In the genomic region with DNA sequence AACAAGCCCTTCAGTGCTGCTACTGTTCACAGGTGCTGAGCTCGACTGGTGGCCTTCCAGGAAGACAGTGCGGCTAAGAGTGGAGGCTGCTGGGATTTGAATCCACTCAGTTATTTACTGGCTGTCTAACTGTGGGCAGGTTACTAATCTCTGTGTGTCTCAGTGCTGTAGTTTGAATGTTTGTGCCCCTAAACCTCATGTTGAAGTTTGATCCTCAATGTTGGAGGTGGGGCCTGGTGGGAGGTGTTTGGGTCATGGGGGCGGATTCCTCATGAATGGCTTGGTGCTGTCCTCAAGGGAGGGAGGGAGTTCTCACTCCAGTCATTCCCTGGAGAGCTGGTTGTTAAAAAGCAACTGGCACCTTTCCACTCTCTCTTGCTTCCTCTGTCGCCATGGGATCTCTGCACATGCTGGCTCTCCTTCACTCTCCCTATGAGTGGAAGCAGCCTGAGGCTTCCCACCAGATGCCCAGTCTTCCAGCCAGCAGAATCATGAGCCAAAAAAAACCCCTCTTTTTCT, we compare ENCODE assay signal across 1 cellular context.
TF ChIP-seq lines count a peak whose summit lies in the region.

No MANE protein-coding gene starts in this region.

TF ChIP-seq in HepG2, 621 proteins besides CTCF, POLR2A, EP300 and RAD21 (continued from another document):
- TF ChIP-seq, protein P1, sequence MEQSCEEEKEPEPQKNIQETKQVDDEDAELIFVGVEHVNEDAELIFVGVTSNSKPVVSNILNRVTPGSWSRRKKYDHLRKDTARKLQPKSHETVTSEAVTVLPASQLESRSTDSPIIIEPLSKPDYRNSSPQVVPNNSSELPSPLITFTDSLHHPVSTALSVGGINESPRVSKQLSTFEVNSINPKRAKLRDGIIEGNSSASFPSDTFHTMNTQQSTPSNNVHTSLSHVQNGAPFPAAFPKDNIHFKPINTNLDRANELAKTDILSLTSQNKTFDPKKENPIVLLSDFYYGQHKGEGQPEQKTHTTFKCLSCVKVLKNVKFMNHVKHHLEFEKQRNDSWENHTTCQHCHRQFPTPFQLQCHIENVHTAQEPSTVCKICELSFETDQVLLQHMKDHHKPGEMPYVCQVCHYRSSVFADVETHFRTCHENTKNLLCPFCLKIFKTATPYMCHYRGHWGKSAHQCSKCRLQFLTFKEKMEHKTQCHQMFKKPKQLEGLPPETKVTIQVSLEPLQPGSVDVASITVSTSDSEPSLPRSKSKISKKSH (CRISPR knock-in tag; IDR thresholded peaks at IDR 0.05; ENCODE audit: borderline replicate concordance) = no peak
- TF ChIP-seq NFIC (IDR thresholded peaks at IDR 0.05; ENCODE audit: low read length) (no peak), GATAD2A (CRISPR knock-in tag; IDR thresholded peaks at IDR 0.05) (no peak), POLR2G (IDR thresholded peaks at IDR 0.05; ENCODE audit: low read depth, low read length) (no peak), TBX3 (IDR thresholded peaks at IDR 0.05; ENCODE audit: borderline replicate concordance) (no peak), ZEB1 (IDR thresholded peaks at IDR 0.05; ENCODE audit: insufficient replicate concordance, low read depth) (no peak), DMAP1 (CRISPR knock-in tag; IDR thresholded peaks at IDR 0.05) (0 out of 2 replicates have a peak, but pooled peaks have one; percentile 18), ZSCAN29 (CRISPR knock-in tag; conservative IDR thresholded peaks at IDR 0.05) (no peak), HNRNPH1 (optimal IDR thresholded peaks at IDR 0.05; ENCODE audit: low read depth, low read length) (no peak), NKX3-1 (CRISPR knock-in tag; IDR thresholded peaks at IDR 0.05) (no peak), ZNF124 (CRISPR knock-in tag; IDR thresholded peaks at IDR 0.05) (no peak), POLR2AphosphoS2 (IDR thresholded peaks at IDR 0.05; ENCODE audit: low read depth, low read length) (no peak), CBX5 (CRISPR knock-in tag; IDR thresholded peaks at IDR 0.05; ENCODE audit: borderline replicate concordance) (no peak), BRCA1 (CRISPR knock-in tag; IDR thresholded peaks at IDR 0.05) (no peak), KLF6 (CRISPR knock-in tag; IDR thresholded peaks at IDR 0.05) (no peak), ZNF335 (CRISPR knock-in tag; IDR thresholded peaks at IDR 0.05) (no peak), AGO2 (optimal IDR thresholded peaks at IDR 0.05; ENCODE audit: low read depth, low read length) (no peak), TRIM24 (CRISPR knock-in tag; IDR thresholded peaks at IDR 0.05) (no peak), HHEX (CRISPR knock-in tag; IDR thresholded peaks at IDR 0.05) (no peak), ZBTB3 (CRISPR knock-in tag; IDR thresholded peaks at IDR 0.05; ENCODE audit: borderline replicate concordance, low read depth) (no peak), TAF15 (IDR thresholded peaks at IDR 0.05; ENCODE audit: low read depth, low read length, poor library complexity, severe bottlenecking) (no peak), RBAK (CRISPR knock-in tag; IDR thresholded peaks at IDR 0.05) (no peak), TP53 (CRISPR knock-in tag; conservative IDR thresholded peaks at IDR 0.05) (no peak), FOXA1 (IDR thresholded peaks at IDR 0.05) (no peak), FOXA1 (CRISPR knock-in tag; IDR thresholded peaks at IDR 0.05) (no peak), KDM5A (IDR thresholded peaks at IDR 0.05; ENCODE audit: borderline replicate concordance, low read length) (no peak), MXI1 (IDR thresholded peaks at IDR 0.05; ENCODE audit: borderline replicate concordance, low read depth, low read length) (no peak), JUND (CRISPR knock-in tag; IDR thresholded peaks at IDR 0.05) (no peak), ZNF256 (CRISPR knock-in tag; conservative IDR thresholded peaks at IDR 0.05) (no peak), MED1 (CRISPR knock-in tag; IDR thresholded peaks at IDR 0.05) (peak; percentile 33; the same call in 1 of the 2 replicates), ADNP (CRISPR knock-in tag; IDR thresholded peaks at IDR 0.05) (no peak), RFX3 (CRISPR knock-in tag; IDR thresholded peaks at IDR 0.05) (no peak), ZZZ3 (CRISPR knock-in tag; IDR thresholded peaks at IDR 0.05; ENCODE audit: borderline replicate concordance) (no peak)
- TF ChIP-seq, protein P2, sequence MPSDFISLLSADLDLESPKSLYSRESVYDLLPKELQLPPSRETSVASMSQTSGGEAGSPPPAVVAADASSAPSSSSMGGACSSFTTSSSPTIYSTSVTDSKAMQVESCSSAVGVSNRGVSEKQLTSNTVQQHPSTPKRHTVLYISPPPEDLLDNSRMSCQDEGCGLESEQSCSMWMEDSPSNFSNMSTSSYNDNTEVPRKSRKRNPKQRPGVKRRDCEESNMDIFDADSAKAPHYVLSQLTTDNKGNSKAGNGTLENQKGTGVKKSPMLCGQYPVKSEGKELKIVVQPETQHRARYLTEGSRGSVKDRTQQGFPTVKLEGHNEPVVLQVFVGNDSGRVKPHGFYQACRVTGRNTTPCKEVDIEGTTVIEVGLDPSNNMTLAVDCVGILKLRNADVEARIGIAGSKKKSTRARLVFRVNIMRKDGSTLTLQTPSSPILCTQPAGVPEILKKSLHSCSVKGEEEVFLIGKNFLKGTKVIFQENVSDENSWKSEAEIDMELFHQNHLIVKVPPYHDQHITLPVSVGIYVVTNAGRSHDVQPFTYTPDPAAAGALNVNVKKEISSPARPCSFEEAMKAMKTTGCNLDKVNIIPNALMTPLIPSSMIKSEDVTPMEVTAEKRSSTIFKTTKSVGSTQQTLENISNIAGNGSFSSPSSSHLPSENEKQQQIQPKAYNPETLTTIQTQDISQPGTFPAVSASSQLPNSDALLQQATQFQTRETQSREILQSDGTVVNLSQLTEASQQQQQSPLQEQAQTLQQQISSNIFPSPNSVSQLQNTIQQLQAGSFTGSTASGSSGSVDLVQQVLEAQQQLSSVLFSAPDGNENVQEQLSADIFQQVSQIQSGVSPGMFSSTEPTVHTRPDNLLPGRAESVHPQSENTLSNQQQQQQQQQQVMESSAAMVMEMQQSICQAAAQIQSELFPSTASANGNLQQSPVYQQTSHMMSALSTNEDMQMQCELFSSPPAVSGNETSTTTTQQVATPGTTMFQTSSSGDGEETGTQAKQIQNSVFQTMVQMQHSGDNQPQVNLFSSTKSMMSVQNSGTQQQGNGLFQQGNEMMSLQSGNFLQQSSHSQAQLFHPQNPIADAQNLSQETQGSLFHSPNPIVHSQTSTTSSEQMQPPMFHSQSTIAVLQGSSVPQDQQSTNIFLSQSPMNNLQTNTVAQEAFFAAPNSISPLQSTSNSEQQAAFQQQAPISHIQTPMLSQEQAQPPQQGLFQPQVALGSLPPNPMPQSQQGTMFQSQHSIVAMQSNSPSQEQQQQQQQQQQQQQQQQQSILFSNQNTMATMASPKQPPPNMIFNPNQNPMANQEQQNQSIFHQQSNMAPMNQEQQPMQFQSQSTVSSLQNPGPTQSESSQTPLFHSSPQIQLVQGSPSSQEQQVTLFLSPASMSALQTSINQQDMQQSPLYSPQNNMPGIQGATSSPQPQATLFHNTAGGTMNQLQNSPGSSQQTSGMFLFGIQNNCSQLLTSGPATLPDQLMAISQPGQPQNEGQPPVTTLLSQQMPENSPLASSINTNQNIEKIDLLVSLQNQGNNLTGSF (CRISPR knock-in tag; IDR thresholded peaks at IDR 0.05) = no peak
- TF ChIP-seq, protein P3, sequence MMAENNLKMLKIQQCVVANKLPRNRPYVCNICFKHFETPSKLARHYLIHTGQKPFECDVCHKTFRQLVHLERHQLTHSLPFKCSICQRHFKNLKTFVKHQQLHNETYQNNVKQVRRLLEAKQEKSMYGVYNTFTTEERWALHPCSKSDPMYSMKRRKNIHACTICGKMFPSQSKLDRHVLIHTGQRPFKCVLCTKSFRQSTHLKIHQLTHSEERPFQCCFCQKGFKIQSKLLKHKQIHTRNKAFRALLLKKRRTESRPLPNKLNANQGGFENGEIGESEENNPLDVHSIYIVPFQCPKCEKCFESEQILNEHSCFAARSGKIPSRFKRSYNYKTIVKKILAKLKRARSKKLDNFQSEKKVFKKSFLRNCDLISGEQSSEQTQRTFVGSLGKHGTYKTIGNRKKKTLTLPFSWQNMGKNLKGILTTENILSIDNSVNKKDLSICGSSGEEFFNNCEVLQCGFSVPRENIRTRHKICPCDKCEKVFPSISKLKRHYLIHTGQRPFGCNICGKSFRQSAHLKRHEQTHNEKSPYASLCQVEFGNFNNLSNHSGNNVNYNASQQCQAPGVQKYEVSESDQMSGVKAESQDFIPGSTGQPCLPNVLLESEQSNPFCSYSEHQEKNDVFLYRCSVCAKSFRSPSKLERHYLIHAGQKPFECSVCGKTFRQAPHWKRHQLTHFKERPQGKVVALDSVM (CRISPR knock-in tag; IDR thresholded peaks at IDR 0.05) = no peak
- TF ChIP-seq, protein P4, sequence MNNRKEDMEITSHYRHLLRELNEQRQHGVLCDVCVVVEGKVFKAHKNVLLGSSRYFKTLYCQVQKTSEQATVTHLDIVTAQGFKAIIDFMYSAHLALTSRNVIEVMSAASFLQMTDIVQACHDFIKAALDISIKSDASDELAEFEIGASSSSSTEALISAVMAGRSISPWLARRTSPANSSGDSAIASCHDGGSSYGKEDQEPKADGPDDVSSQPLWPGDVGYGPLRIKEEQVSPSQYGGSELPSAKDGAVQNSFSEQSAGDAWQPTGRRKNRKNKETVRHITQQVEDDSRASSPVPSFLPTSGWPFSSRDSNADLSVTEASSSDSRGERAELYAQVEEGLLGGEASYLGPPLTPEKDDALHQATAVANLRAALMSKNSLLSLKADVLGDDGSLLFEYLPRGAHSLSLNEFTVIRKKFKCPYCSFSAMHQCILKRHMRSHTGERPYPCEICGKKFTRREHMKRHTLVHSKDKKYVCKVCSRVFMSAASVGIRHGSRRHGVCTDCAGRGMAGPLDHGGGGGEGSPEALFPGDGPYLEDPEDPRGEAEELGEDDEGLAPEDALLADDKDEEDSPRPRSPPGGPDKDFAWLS (CRISPR knock-in tag; IDR thresholded peaks at IDR 0.05; ENCODE audit: borderline replicate concordance) = no peak
- TF ChIP-seq, protein P5, sequence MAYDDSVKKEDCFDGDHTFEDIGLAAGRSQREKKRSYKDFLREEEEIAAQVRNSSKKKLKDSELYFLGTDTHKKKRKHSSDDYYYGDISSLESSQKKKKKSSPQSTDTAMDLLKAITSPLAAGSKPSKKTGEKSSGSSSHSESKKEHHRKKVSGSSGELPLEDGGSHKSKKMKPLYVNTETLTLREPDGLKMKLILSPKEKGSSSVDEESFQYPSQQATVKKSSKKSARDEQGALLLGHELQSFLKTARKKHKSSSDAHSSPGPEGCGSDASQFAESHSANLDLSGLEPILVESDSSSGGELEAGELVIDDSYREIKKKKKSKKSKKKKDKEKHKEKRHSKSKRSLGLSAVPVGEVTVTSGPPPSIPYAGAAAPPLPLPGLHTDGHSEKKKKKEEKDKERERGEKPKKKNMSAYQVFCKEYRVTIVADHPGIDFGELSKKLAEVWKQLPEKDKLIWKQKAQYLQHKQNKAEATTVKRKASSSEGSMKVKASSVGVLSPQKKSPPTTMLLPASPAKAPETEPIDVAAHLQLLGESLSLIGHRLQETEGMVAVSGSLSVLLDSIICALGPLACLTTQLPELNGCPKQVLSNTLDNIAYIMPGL (CRISPR knock-in tag; IDR thresholded peaks at IDR 0.05; ENCODE audit: borderline replicate concordance in 1 of 2, low read depth in 1 of 2) = no peak
- TF ChIP-seq, protein P6, sequence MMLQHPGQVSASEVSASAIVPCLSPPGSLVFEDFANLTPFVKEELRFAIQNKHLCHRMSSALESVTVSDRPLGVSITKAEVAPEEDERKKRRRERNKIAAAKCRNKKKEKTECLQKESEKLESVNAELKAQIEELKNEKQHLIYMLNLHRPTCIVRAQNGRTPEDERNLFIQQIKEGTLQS (CRISPR knock-in tag; IDR thresholded peaks at IDR 0.05) = no peak
- TF ChIP-seq, protein P7, sequence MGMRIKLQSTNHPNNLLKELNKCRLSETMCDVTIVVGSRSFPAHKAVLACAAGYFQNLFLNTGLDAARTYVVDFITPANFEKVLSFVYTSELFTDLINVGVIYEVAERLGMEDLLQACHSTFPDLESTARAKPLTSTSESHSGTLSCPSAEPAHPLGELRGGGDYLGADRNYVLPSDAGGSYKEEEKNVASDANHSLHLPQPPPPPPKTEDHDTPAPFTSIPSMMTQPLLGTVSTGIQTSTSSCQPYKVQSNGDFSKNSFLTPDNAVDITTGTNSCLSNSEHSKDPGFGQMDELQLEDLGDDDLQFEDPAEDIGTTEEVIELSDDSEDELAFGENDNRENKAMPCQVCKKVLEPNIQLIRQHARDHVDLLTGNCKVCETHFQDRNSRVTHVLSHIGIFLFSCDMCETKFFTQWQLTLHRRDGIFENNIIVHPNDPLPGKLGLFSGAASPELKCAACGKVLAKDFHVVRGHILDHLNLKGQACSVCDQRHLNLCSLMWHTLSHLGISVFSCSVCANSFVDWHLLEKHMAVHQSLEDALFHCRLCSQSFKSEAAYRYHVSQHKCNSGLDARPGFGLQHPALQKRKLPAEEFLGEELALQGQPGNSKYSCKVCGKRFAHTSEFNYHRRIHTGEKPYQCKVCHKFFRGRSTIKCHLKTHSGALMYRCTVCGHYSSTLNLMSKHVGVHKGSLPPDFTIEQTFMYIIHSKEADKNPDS (CRISPR knock-in tag; IDR thresholded peaks at IDR 0.05) = no peak
- TF ChIP-seq, protein P8, sequence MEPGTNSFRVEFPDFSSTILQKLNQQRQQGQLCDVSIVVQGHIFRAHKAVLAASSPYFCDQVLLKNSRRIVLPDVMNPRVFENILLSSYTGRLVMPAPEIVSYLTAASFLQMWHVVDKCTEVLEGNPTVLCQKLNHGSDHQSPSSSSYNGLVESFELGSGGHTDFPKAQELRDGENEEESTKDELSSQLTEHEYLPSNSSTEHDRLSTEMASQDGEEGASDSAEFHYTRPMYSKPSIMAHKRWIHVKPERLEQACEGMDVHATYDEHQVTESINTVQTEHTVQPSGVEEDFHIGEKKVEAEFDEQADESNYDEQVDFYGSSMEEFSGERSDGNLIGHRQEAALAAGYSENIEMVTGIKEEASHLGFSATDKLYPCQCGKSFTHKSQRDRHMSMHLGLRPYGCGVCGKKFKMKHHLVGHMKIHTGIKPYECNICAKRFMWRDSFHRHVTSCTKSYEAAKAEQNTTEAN (CRISPR knock-in tag; conservative IDR thresholded peaks at IDR 0.05) = no peak
- TF ChIP-seq, protein P9, sequence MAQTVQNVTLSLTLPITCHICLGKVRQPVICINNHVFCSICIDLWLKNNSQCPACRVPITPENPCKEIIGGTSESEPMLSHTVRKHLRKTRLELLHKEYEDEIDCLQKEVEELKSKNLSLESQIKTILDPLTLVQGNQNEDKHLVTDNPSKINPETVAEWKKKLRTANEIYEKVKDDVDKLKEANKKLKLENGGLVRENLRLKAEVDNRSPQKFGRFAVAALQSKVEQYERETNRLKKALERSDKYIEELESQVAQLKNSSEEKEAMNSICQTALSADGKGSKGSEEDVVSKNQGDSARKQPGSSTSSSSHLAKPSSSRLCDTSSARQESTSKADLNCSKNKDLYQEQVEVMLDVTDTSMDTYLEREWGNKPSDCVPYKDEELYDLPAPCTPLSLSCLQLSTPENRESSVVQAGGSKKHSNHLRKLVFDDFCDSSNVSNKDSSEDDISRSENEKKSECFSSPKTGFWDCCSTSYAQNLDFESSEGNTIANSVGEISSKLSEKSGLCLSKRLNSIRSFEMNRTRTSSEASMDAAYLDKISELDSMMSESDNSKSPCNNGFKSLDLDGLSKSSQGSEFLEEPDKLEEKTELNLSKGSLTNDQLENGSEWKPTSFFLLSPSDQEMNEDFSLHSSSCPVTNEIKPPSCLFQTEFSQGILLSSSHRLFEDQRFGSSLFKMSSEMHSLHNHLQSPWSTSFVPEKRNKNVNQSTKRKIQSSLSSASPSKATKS (CRISPR knock-in tag; IDR thresholded peaks at IDR 0.05) = no peak
- TF ChIP-seq, protein P10, sequence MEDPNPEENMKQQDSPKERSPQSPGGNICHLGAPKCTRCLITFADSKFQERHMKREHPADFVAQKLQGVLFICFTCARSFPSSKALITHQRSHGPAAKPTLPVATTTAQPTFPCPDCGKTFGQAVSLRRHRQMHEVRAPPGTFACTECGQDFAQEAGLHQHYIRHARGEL (CRISPR knock-in tag; IDR thresholded peaks at IDR 0.05) = no peak
TF ChIP-seq in HepG2: peak in this region for 27.
